Comparison of ENCODE assay signal across 13 cellular contexts in the genomic region with DNA sequence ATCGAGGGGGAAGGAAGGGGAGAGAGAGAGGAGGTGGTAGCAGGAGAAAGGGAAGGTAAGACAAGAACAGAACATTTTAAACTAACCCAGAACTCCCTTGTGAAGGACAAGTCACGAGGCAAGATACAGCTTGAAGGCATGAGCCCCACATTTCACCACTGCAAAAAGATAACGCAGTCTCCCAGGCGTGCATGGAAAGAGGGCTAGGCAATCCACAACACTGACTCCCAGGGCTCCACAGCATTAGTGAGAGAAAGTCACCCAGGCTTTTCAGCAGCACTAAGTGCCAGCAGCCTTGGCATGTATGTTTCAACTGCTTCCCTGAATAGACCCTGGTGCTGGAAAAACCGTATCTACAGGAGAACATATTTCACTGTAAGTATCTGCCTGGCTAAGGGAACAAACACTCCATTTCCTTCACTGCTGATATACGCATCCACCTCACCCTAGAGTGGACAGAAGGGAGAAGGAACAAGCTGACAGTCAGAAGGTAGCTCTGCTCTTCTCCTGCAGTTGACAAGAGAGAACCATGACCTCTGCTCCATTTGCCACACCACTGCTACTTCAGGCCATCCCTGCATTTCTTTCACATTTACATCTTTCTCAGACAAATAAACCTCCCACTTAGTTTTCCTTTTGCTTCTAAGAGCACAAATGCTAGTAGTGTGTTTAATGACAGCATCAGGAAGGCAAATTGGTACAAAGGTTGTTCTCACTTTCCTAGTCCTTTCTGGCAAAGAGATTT.
DNase-seq lines count a peak whose midpoint lies in the region; ATAC-seq and TF ChIP-seq lines count a peak whose summit lies in the region.
"Had no signal": no experiment of that assay in that cellular context is flagged by ENCODE, and none has a peak within 500 bp of the region (broad histone marks: within the 10 kb centered on the region; RNA-seq: fewer than 3 reads in every experiment).

No MANE protein-coding gene starts in this region.

- no peaks in the 10 kb centered on the region for H3K27me3 ChIP-seq in foreskin keratinocyte
- no peaks in the 10 kb centered on the region for H3K27me3 ChIP-seq in neutrophil
- H3K27me3 ChIP-seq: pancreas had no signal

- peaks cover 23% of the 10 kb centered on the region for H3K4me1 Mint-ChIP-seq in activated CD4-positive, alpha-beta T cell treated with anti-CD3 and anti-CD28 coated beads for 36 hours
- H3K4me1 Mint-ChIP-seq in WTC11: peaks cover 20% of the 10 kb centered on the region

- H3K36me3 Mint-ChIP-seq in activated CD4-positive, alpha-beta T cell treated with anti-CD3 and anti-CD28 coated beads for 36 hours (ENCODE audit: low read depth): peaks cover 7% of the 10 kb centered on the region
- H3K36me3 Mint-ChIP-seq in WTC11: peaks cover 9% of the 10 kb centered on the region

- H3K27me3 Mint-ChIP-seq in activated CD4-positive, alpha-beta T cell treated with anti-CD3 and anti-CD28 coated beads for 36 hours: no peaks in the 10 kb centered on the region
- H3K27me3 Mint-ChIP-seq in WTC11 (ENCODE audit: low read depth): no peaks in the 10 kb centered on the region

- peak overlapping the region; percentile 48 for H3K27ac ChIP-seq in foreskin keratinocyte
- H3K27ac ChIP-seq in neutrophil: peak overlapping the region; percentile 78
- H3K27ac ChIP-seq: C4-2B, epithelial cell of prostate, pancreas had no signal

- no peaks in the 10 kb centered on the region for H3K36me3 ChIP-seq in neutrophil

- TF ChIP-seq CTCF in WTC11 (IDR thresholded peaks at IDR 0.05): no peak
- TF ChIP-seq CTCF in foreskin keratinocyte (conservative IDR thresholded peaks at IDR 0.05): no peak
- TF ChIP-seq CTCF in neutrophil (IDR thresholded peaks at IDR 0.05): no peak

- no peak for DNase-seq in activated CD4-positive, alpha-beta T cell treated with anti-CD3 and anti-CD28 coated beads for 36 hours
- no peak for DNase-seq in activated CD4-positive, alpha-beta T cell treated with anti-CD3 and anti-CD28 coated beads for 48 hours
- DNase-seq in WTC11 (ENCODE audit: low spot score): no peak
- DNase-seq in foreskin keratinocyte: no peak
- DNase-seq in NK-92 (lab: John Stamatoyannopoulos, UW; ENCODE audit: unreplicated experiment): no peak
- DNase-seq: NCI-H1436 treated with DMSO at 0.1 percent for 48 hours, pancreas, SK-N-SH had no signal

- POLR2A ChIA-PET in activated CD4-positive, alpha-beta T cell treated with anti-CD3 and anti-CD28 coated beads for 36 hours (lab: Charles Lee): no interaction called here
- POLR2A ChIA-PET in WTC11 (lab: Charles Lee): no interaction called here

- H3K4me1 ChIP-seq in foreskin keratinocyte (peaks cover 23% of the 10 kb centered on the region), neutrophil (ENCODE audit: control insufficient read depth in 1 of 2, insufficient read depth in 1 of 2, low read depth in 1 of 2, low read length in 1 of 2) (peaks cover 25 to 41% of the 10 kb centered on the region in 2 experiments)
- H3K4me1 ChIP-seq: pancreas had no signal

- no peak for ATAC-seq in activated CD4-positive, alpha-beta T cell treated with anti-CD3 and anti-CD28 coated beads for 36 hours
- no peak for ATAC-seq in WTC11
- no peak for ATAC-seq in foreskin keratinocyte
- ATAC-seq in HG03045 (IDR thresholded peaks at IDR 0.05; ENCODE audit: unreplicated experiment): no peak
- no peak for ATAC-seq in GM21447 (IDR thresholded peaks at IDR 0.05; ENCODE audit: unreplicated experiment)

- CTCF ChIA-PET in activated CD4-positive, alpha-beta T cell treated with anti-CD3 and anti-CD28 coated beads for 36 hours (lab: Charles Lee): interaction anchor here (2.1 kb wide), 1 partner anchor 23 kb away, joined by 10 read pairs; no protein-coding TSS in a partner anchor
- CTCF ChIA-PET in WTC11 (lab: Charles Lee): interaction anchor here (1.2 to 3.0 kb wide), 6 partner anchors 16 to 154 kb away, joined by 3 to 22 read pairs (median 6); no protein-coding TSS in a partner anchor

- intact Hi-C loops in activated CD4-positive, alpha-beta T cell treated with anti-CD3 and anti-CD28 coated beads for 36 hours (cut with DNase I, micrococcal nuclease): loop anchor here in 1 of 2 experiments (2.0 kb wide), 1 partner anchor 23 kb away; no protein-coding TSS in a partner anchor

- no peaks in the 10 kb centered on the region for H3K9me3 ChIP-seq in neutrophil
- H3K9me3 ChIP-seq: pancreas, SK-N-SH had no signal

- H3K4me3 Mint-ChIP-seq in activated CD4-positive, alpha-beta T cell treated with anti-CD3 and anti-CD28 coated beads for 36 hours: no peak overlapping the region
- H3K4me3 Mint-ChIP-seq in WTC11: no peak overlapping the region

- H3K9me3 Mint-ChIP-seq in activated CD4-positive, alpha-beta T cell treated with anti-CD3 and anti-CD28 coated beads for 36 hours (ENCODE audit: low read depth): no peaks in the 10 kb centered on the region
- H3K9me3 Mint-ChIP-seq in WTC11: no peaks in the 10 kb centered on the region

- H3K4me3 ChIP-seq in neutrophil (ENCODE audit: low read depth in 1 of 2, low read length in 1 of 2): no peak overlapping the region
- H3K4me3 ChIP-seq: pancreas had no signal

- peak overlapping the region; percentile 72 for H3K27ac Mint-ChIP-seq in activated CD4-positive, alpha-beta T cell treated with anti-CD3 and anti-CD28 coated beads for 36 hours
- H3K27ac Mint-ChIP-seq in WTC11: peak overlapping the region; percentile 69

TF ChIP-seq in WTC11, 78 proteins besides CTCF, POLR2A, EP300 and RAD21 (continues in another document):
- no peak for TF ChIP-seq ZNF219 (CRISPR knock-in tag; IDR thresholded peaks at IDR 0.05; ENCODE audit: borderline replicate concordance)
- no peak for TF ChIP-seq ARID4B (CRISPR knock-in tag; IDR thresholded peaks at IDR 0.05; ENCODE audit: borderline replicate concordance)
- no peak for TF ChIP-seq NFE2L1 (CRISPR knock-in tag; IDR thresholded peaks at IDR 0.05)
- no peak for TF ChIP-seq USF2 (CRISPR knock-in tag; IDR thresholded peaks at IDR 0.05)
- TF ChIP-seq PRDM15 (CRISPR knock-in tag; IDR thresholded peaks at IDR 0.05): no peak
- TF ChIP-seq SP1 (CRISPR knock-in tag; conservative IDR thresholded peaks at IDR 0.05): no peak
- no peak for TF ChIP-seq ELF4 (CRISPR knock-in tag; IDR thresholded peaks at IDR 0.05; ENCODE audit: low read depth)
